Comparison of ENCODE assay signal across 12 cellular contexts in genomic region chr4:93749351-93749761, GRCh38.
DNase-seq lines count a peak whose midpoint lies in the region; ATAC-seq lines count a peak whose summit lies in the region.
"Had no signal": no experiment of that assay in that cellular context is flagged by ENCODE, and none has a peak within 500 bp of the region (broad histone marks: within the 10 kb centered on the region; RNA-seq: fewer than 3 reads in every experiment).

No MANE protein-coding gene starts in this region.

- H3K36me3 Mint-ChIP-seq in stimulated activated memory B cell treated with anti-CD40 and anti-IgM and Interleukin-4, amounts not matched to agents 10 μg/mL and 1 μg/mL and 100 μg/mL, for 72 hours, result no peaks in the 10 kb centered on the region

- no peaks in the 10 kb centered on the region for H3K27me3 Mint-ChIP-seq in stimulated activated memory B cell treated with anti-CD40 and anti-IgM and Interleukin-4, amounts not matched to agents 10 μg/mL and 1 μg/mL and 100 μg/mL, for 72 hours

- peaks cover 1% of the 10 kb centered on the region for H3K9me3 Mint-ChIP-seq in stimulated activated memory B cell treated with anti-CD40 and anti-IgM and Interleukin-4, amounts not matched to agents 10 μg/mL and 1 μg/mL and 100 μg/mL, for 72 hours
- H3K9me3 Mint-ChIP-seq: nephron progenitor cell had no signal

- H3K4me1 Mint-ChIP-seq in stimulated activated memory B cell treated with anti-CD40 and anti-IgM and Interleukin-4, amounts not matched to agents 10 μg/mL and 1 μg/mL and 100 μg/mL, for 72 hours, result peaks cover 14% of the 10 kb centered on the region
- H3K4me1 Mint-ChIP-seq: nephron progenitor cell had no signal

- DNase-seq in DMS 273 (lab: John Stamatoyannopoulos, UW; ENCODE audit: unreplicated experiment), result no peak
- DNase-seq in MV-4-11 (lab: John Stamatoyannopoulos, UW), result no peak
- no peak for DNase-seq in dedifferentiated amniotic fluid mesenchymal stem cell (ENCODE audit: extremely low spot score)
- no peak for DNase-seq in stimulated activated CD4-positive, alpha-beta T cell treated with anti-CD3 and anti-CD28 coated beads, Interleukin-2, amount 100 ng/mL, for 24 hours
- DNase-seq: activated CD4-positive, alpha-beta T cell treated with anti-CD3 and anti-CD28 coated beads for 1 hour; NCI-H1436 treated with DMSO at 0.1 percent for 48 hours; nephron progenitor cell; RPMI8226 had no signal

- ATAC-seq in GM18909 (IDR thresholded peaks at IDR 0.05; ENCODE audit: poor library complexity, unreplicated experiment), result peak; percentile 83
- peak; percentile 76 for ATAC-seq in GM21737 (IDR thresholded peaks at IDR 0.05; ENCODE audit: unreplicated experiment)
- ATAC-seq in HG03196 (IDR thresholded peaks at IDR 0.05; ENCODE audit: unreplicated experiment), result peak; percentile 82
- peak; percentile 74 for ATAC-seq in stimulated activated memory B cell treated with anti-CD40 and anti-IgM and Interleukin-4, amounts not matched to agents 10 μg/mL and 1 μg/mL and 100 μg/mL, for 72 hours

- peak overlapping the region; percentile 61 for H3K4me3 Mint-ChIP-seq in stimulated activated memory B cell treated with anti-CD40 and anti-IgM and Interleukin-4, amounts not matched to agents 10 μg/mL and 1 μg/mL and 100 μg/mL, for 72 hours
- H3K4me3 Mint-ChIP-seq: nephron progenitor cell had no signal

- H3K27ac Mint-ChIP-seq in stimulated activated memory B cell treated with anti-CD40 and anti-IgM and Interleukin-4, amounts not matched to agents 10 μg/mL and 1 μg/mL and 100 μg/mL, for 72 hours, result peak overlapping the region; percentile 83
